23 cellular contexts compared by ENCODE assay signal in genomic region chr13:21413013-21413412, GRCh38.
"Had no signal": no experiment of that assay in that cellular context is flagged by ENCODE, and none has a peak within 500 bp of the region (broad histone marks: within the 10 kb centered on the region; RNA-seq: fewer than 3 reads in every experiment).

No MANE protein-coding gene starts in this region.

- H2AFZ ChIP-seq: hepatocyte had no signal

- H3K36me3 ChIP-seq: uterus had no signal

- DNase-seq: activated CD4-positive, CD25-positive, alpha-beta regulatory T cell treated with anti-CD3 and anti-CD28 coated beads, Interleukin-2, amount 50 U/mL, for 72 hours; activated CD8-positive, alpha-beta memory T cell treated with anti-CD3 and anti-CD28 coated beads, Interleukin-2, amount 10 ng/mL, durations not matched to agents 7 days and 5 days; activated effector memory CD4-positive, alpha-beta T cell treated with Interleukin-2 at 50 U/mL for 16 hours; activated naive CD4-positive, alpha-beta T cell treated with anti-CD3 and anti-CD28 coated beads, Interleukin-2, amount 50 U/mL, for 16 hours; activated T-cell treated with anti-CD3 and anti-CD28 coated beads, Interleukin-2, amount 50 U/mL, for 1 hour; adrenal gland; caudate nucleus; cortex of kidney; effector memory CD4-positive, alpha-beta T cell; erythroblast; kidney; left ventricle myocardium superior; mesenchymal stem cell; natural killer cell; posterior cingulate gyrus; stimulated activated CD4-positive, alpha-beta T cell treated with anti-CD3 and anti-CD28 coated beads, Interleukin-15, amount 100 ng/mL, for 24 hours; stimulated activated CD4-positive, alpha-beta T cell treated with anti-CD3 and anti-CD28 coated beads, Interleukin-4, amount 100 ng/mL, for 1 hour; stimulated activated naive B cell treated with anti-CD40 and anti-IgM and Interleukin-4, amounts not matched to agents 10 μg/mL and 1 μg/mL and 100 μg/mL, for 72 hours; uterus had no signal

- H3K4me2 ChIP-seq: hepatocyte had no signal

- H3K27ac ChIP-seq: adrenal gland, hepatocyte, neutrophil, skin epidermis, tibial nerve, uterus had no signal

- ATAC-seq: activated CD8-positive, alpha-beta memory T cell treated with anti-CD3 and anti-CD28 coated beads, Interleukin-2, amount 10 ng/mL, durations not matched to agents 7 days and 5 days; left ventricle myocardium superior; natural killer cell; stimulated activated naive B cell treated with anti-CD40 and anti-IgM and Interleukin-4, amounts not matched to agents 10 μg/mL and 1 μg/mL and 100 μg/mL, for 72 hours had no signal

- H3K4me1 ChIP-seq: adrenal gland, tibial nerve, uterus had no signal

- H3K27me3 ChIP-seq: adrenal gland, hepatocyte, neutrophil, tibial nerve, uterus had no signal

- H3K4me3 ChIP-seq: adrenal gland, hepatocyte, skin epidermis, tibial nerve, uterus had no signal

- H3K9me3 ChIP-seq: adrenal gland, neutrophil, tibial nerve, uterus had no signal
